8 cellular contexts compared by ENCODE assay signal in genomic region chr17:41777579-41778188, GRCh38. TPM values are rescaled to one million over a fixed set of nuclear protein-coding genes. Genes with fewer than 3 reads are reported as not detected.
DNase-seq lines count a peak whose midpoint lies in the region; ATAC-seq and TF ChIP-seq lines count a peak whose summit lies in the region.

No MANE protein-coding gene starts in this region.

- H3K4me3 ChIP-seq in mammary epithelial cell (replicated peaks in 1 of 3; ENCODE audit: insufficient read depth in 1 of 3, low read depth in 2 of 3, low read length in 3 of 3) (no peak overlapping the region), kidney epithelial cell (ENCODE audit: low read depth, low read length) (no peak overlapping the region), testis (no peak overlapping the region)

- peak overlapping the region; percentile 5 for H3K4me2 ChIP-seq in mammary epithelial cell (ENCODE audit: insufficient read depth, low read depth, low read length)

- H3K27me3 ChIP-seq in mammary epithelial cell (ENCODE audit: insufficient read depth, low read length) = no peaks in the 10 kb centered on the region
- H3K27me3 ChIP-seq in kidney epithelial cell (ENCODE audit: control insufficient read depth, insufficient read depth, low read length) = no peaks in the 10 kb centered on the region
- H3K27me3 ChIP-seq in testis = no peaks in the 10 kb centered on the region

- peaks cover 3% of the 10 kb centered on the region for H4K20me1 ChIP-seq in mammary epithelial cell (ENCODE audit: insufficient read depth, low read length)

- H3K36me3 ChIP-seq in mammary epithelial cell (ENCODE audit: insufficient read depth, low read length) = peaks cover 3% of the 10 kb centered on the region
- H3K36me3 ChIP-seq in kidney epithelial cell (ENCODE audit: control insufficient read depth, insufficient read depth, low read length) = peaks cover 2% of the 10 kb centered on the region
- H3K36me3 ChIP-seq in testis (ENCODE audit: low read depth, missing control alignments) = no peaks in the 10 kb centered on the region

- no peak for ATAC-seq in GM21423 (IDR thresholded peaks at IDR 0.05; ENCODE audit: unreplicated experiment)

- peaks cover 92% of the 10 kb centered on the region for H3K79me2 ChIP-seq in mammary epithelial cell (ENCODE audit: insufficient read depth, low read length)

- CTCF ChIA-PET in mammary epithelial cell (lab: Charles Lee; ENCODE audit: low non-redundant PET) = no interaction called here

- H3K4me1 ChIP-seq in mammary epithelial cell (ENCODE audit: insufficient read depth, low read length) (peaks cover 61% of the 10 kb centered on the region), testis (peaks cover 22% of the 10 kb centered on the region)

- in situ Hi-C loops in mammary epithelial cell (cut with MboI; ENCODE audit: low sequenced_read_pairs in 2 of 2) = no loop called here

- 31% methylated on average over 12 of the region's 12 CpGs for WGBS in mammary epithelial cell (ENCODE audit: low coverage, missing lambda C conversion rate)
- 25 to 43% methylated on average over 11 of the region's 12 CpGs for WGBS in testis, 2 donors

- intact Hi-C loops in mammary epithelial cell (cut with micrococcal nuclease) = no loop called here
- intact Hi-C loops in testis (cut with DNase I; ENCODE audit: low total_unique reads) = no loop called here

- no peak overlapping the region for H2AFZ ChIP-seq in mammary epithelial cell (ENCODE audit: low read depth, low read length)

- dilution Hi-C loops in mammary epithelial cell (cut with HindIII; ENCODE audit: low sequenced_read_pairs) = no loop called here

- H3K9me3 ChIP-seq in mammary epithelial cell (replicated peaks; ENCODE audit: insufficient read depth, low read length) (no peaks in the 10 kb centered on the region), testis (no peaks in the 10 kb centered on the region)

- BruUV-seq in mammary epithelial cell (replicated peaks; lab: Mats Ljungman, UMichigan) = no TSS peak

- H3K27ac ChIP-seq in mammary epithelial cell (ENCODE audit: insufficient read depth, low read depth, low read length) = peak overlapping the region; percentile 37
- peak overlapping the region; percentile 31 to 57 for H3K27ac ChIP-seq in testis

- H3K9ac ChIP-seq in mammary epithelial cell (ENCODE audit: insufficient read depth, low read length) = peak overlapping the region; percentile 35

- no peak for TF ChIP-seq POLR2A in testis (IDR thresholded peaks at IDR 0.05)

- TF ChIP-seq CTCF in mammary epithelial cell (conservative IDR thresholded peaks at IDR 0.05 in 1 of 2, IDR thresholded peaks at IDR 0.05 in 1 of 2; ENCODE audit: extremely low read depth in 1 of 2, insufficient read depth in 1 of 2, low read depth in 1 of 2, low read length in 2 of 2) = no peak
- TF ChIP-seq CTCF in kidney epithelial cell (IDR thresholded peaks at IDR 0.05; ENCODE audit: insufficient read depth, low read length, poor library complexity, severe bottlenecking) = no peak
- TF ChIP-seq CTCF in testis (IDR thresholded peaks at IDR 0.05) = no peak

- peak; percentile 90 for DNase-seq in AG08396 (ENCODE audit: low spot score)
- peak; percentile 59 for DNase-seq in NCI-H1694 (lab: John Stamatoyannopoulos, UW)
- DNase-seq in mammary epithelial cell = peak; percentile 65
- peak; percentile 67 for DNase-seq in kidney epithelial cell (ENCODE audit: low read depth)
- peak; percentile 60 for DNase-seq in testis
- no peak for DNase-seq in effector CD8-positive, alpha-beta T cell (lab: John Stamatoyannopoulos, UW)
- no peak for DNase-seq in CD1c-positive myeloid dendritic cell (ENCODE audit: extremely low spot score)

RNA-seq across cellular contexts. Expression of gene JUP, which starts 8.8 kb away (rescaled TPM):
- total RNA-seq in mammary epithelial cell (100 to 1,000 TPM; 444 to 578 TPM), kidney epithelial cell (749 and 895 TPM in 2 replicates), testis (10 to 100 TPM; 36.8 to 38.9 TPM)
- polyA plus RNA-seq in mammary epithelial cell (223 TPM), testis (ENCODE audit: insufficient read depth, low read depth, low replicate concordance) (22.5 TPM)
- polyA minus RNA-seq in mammary epithelial cell = 582 TPM

RNA-seq across cellular contexts. Expression of gene P3H4, which starts 34.1 kb away (rescaled TPM):
- total RNA-seq in mammary epithelial cell (10 to 100 TPM; 30.5 to 42.3 TPM), kidney epithelial cell (50.5 and 58.4 TPM in 2 replicates), testis (10 to 100 TPM in 1 of 2 donors, 1 to 10 TPM in 1; 9.9 to 13.9 TPM)
- polyA plus RNA-seq in mammary epithelial cell (32.7 TPM), testis (ENCODE audit: insufficient read depth, low read depth, low replicate concordance) (6.9 TPM)
- 6.2 TPM for polyA minus RNA-seq in mammary epithelial cell

RNA-seq across cellular contexts. Expression of gene FKBP10, which starts 35.1 kb away (rescaled TPM):
- 100 to 1,000 TPM; 131 to 137 TPM for total RNA-seq in mammary epithelial cell
- polyA plus RNA-seq in mammary epithelial cell = 99.6 TPM
- 46.0 TPM for polyA minus RNA-seq in mammary epithelial cell
- total RNA-seq in kidney epithelial cell = 152 and 157 TPM in 2 replicates
- 10 to 100 TPM; 31.4 to 36.5 TPM for total RNA-seq in testis
- polyA plus RNA-seq in testis (ENCODE audit: insufficient read depth, low read depth, low replicate concordance) = 37.8 TPM

RNA-seq across cellular contexts. Expression of gene HAP1, which starts 43.2 kb away (rescaled TPM):
- total RNA-seq in mammary epithelial cell = 1 to 10 TPM; 2.2 to 3.7 TPM
- polyA plus RNA-seq in mammary epithelial cell = 0.70 TPM
- 0.72 TPM for polyA minus RNA-seq in mammary epithelial cell
- total RNA-seq in kidney epithelial cell = 0.96 and 1.6 TPM in 2 replicates
- total RNA-seq in testis = 1 to 10 TPM; 2.9 to 5.3 TPM
- 1.9 TPM for polyA plus RNA-seq in testis (ENCODE audit: insufficient read depth, low read depth, low replicate concordance)

RNA-seq across cellular contexts. Expression of gene NT5C3B, which starts 58.3 kb away (rescaled TPM):
- total RNA-seq in mammary epithelial cell (10 to 100 TPM; 40.5 to 55.2 TPM), kidney epithelial cell (60.2 and 61.5 TPM in 2 replicates), testis (10 to 100 TPM; 61.9 to 74.3 TPM)
- polyA plus RNA-seq in mammary epithelial cell (55.0 TPM), testis (ENCODE audit: insufficient read depth, low read depth, low replicate concordance) (214 TPM)
- polyA minus RNA-seq in mammary epithelial cell = 46.8 TPM

Comparison
In these comparisons a context has a peak if more than half of its experiments do, and no peak if none do; other contexts are left out.
1. DNase-seq: peak in AG08396 (single experiment), NCI-H1694 (single experiment), mammary epithelial cell (single experiment), kidney epithelial cell (single experiment) and testis (single experiment); none in effector CD8-positive, alpha-beta T cell (single experiment) and CD1c-positive myeloid dendritic cell (single experiment).
2. RNA of gene JUP, which starts 8.8 kb away (total RNA-seq): 749 to 895 TPM in kidney epithelial cell and 444 to 578 TPM in mammary epithelial cell; 36.8 to 38.9 TPM in testis; every median in the first group is over 10 times any median in the second.